17 cellular contexts compared by ENCODE assay signal in genomic region chr1:169361281-169361680, GRCh38.
"Had no signal": no experiment of that assay in that cellular context is flagged by ENCODE, and none has a peak within 500 bp of the region (broad histone marks: within the 10 kb centered on the region; RNA-seq: fewer than 3 reads in every experiment).

No MANE protein-coding gene starts in this region.

- ATAC-seq: activated T-cell treated with anti-CD3 and anti-CD28 coated beads, Interleukin-2, amount 50 U/mL, for 72 hours; esophagus mucosa; pancreas had no signal

- H3K27ac Mint-ChIP-seq: activated naive CD8-positive, alpha-beta T cell treated with anti-CD3 and anti-CD28 coated beads, Interleukin-2, amount 10 ng/mL, durations not matched to agents 7 days and 5 days; activated T-cell treated with anti-CD3 and anti-CD28 coated beads, Interleukin-2, amount 50 U/mL, for 72 hours; brain; neural progenitor cell; T-helper 2 cell treated with Interferon-gamma antibody and Interleukin-4, amounts not matched to agents 5 μg/mL and 100 μg/mL, for 36 hours had no signal

- H3K9me3 ChIP-seq: pancreas, tibial artery, uterus had no signal

- H3K4me2 ChIP-seq: hepatocyte, neural progenitor cell had no signal

- H3K4me3 ChIP-seq: hepatocyte, neural progenitor cell, pancreas, skin epidermis, tibial artery, uterus had no signal

- DNase-seq: activated CD4-positive, alpha-beta T cell treated with anti-CD3 and anti-CD28 coated beads, Interleukin-2, amount 50 U/mL, for 4 hours; activated CD4-positive, CD25-positive, alpha-beta regulatory T cell treated with anti-CD3 and anti-CD28 coated beads, Interleukin-2, amount 50 U/mL, for 72 hours; activated gamma-delta T cell treated with Interleukin-2 at 50 U/mL for 16 hours; activated naive CD8-positive, alpha-beta T cell treated with anti-CD3 and anti-CD28 coated beads, Interleukin-2, amount 10 ng/mL, durations not matched to agents 7 days and 5 days; activated T-cell treated with anti-CD3 and anti-CD28 coated beads, Interleukin-2, amount 50 U/mL, for 72 hours; cerebellar nuclear complex; pancreas; retina; SW 1271; tibial artery; uterus had no signal

- H3K9me3 Mint-ChIP-seq: T-helper 2 cell treated with Interferon-gamma antibody and Interleukin-4, amounts not matched to agents 5 μg/mL and 100 μg/mL, for 36 hours had no signal

- H3K27me3 ChIP-seq: hepatocyte, neural progenitor cell, pancreas, tibial artery, uterus had no signal

- H3K4me1 ChIP-seq: neural progenitor cell, pancreas, uterus had no signal

- H2AFZ ChIP-seq: hepatocyte, neural progenitor cell had no signal

- H3K27ac ChIP-seq: hepatocyte, neural progenitor cell, pancreas, skin epidermis, tibial artery, uterus had no signal

- H3K36me3 Mint-ChIP-seq: brain had no signal

- H3K4me3 Mint-ChIP-seq: activated naive CD8-positive, alpha-beta T cell treated with anti-CD3 and anti-CD28 coated beads, Interleukin-2, amount 10 ng/mL, durations not matched to agents 7 days and 5 days; activated T-cell treated with anti-CD3 and anti-CD28 coated beads, Interleukin-2, amount 50 U/mL, for 72 hours; brain; neural progenitor cell; T-helper 2 cell treated with Interferon-gamma antibody and Interleukin-4, amounts not matched to agents 5 μg/mL and 100 μg/mL, for 36 hours had no signal

- H3K36me3 ChIP-seq: neural progenitor cell, pancreas, tibial artery, uterus had no signal

- H3K27me3 Mint-ChIP-seq: activated naive CD8-positive, alpha-beta T cell treated with anti-CD3 and anti-CD28 coated beads, Interleukin-2, amount 10 ng/mL, durations not matched to agents 7 days and 5 days; brain had no signal

- H3K9ac ChIP-seq: neural progenitor cell had no signal

- H3K4me1 Mint-ChIP-seq: neural progenitor cell had no signal
